Comparison of ENCODE assay signal across 1 cellular context in genomic region chr13:27396252-27396846, GRCh38.
TF ChIP-seq lines count a peak whose summit lies in the region.

No MANE protein-coding gene starts in this region.

TF ChIP-seq in GM23338, 12 proteins besides CTCF, POLR2A, EP300 and RAD21 (continued from another document):
- TF ChIP-seq ZNF462 (CRISPR knock-in tag; IDR thresholded peaks at IDR 0.05) (no peak), EZH2 (IDR thresholded peaks at IDR 0.05; ENCODE audit: low read depth, unreplicated experiment) (no peak), EZH2phosphoT487 (IDR thresholded peaks at IDR 0.05; ENCODE audit: unreplicated experiment) (no peak), ETS1 (IDR thresholded peaks at IDR 0.05) (no peak), STAT1 (IDR thresholded peaks at IDR 0.05; ENCODE audit: unreplicated experiment) (no peak), ZNF114 (CRISPR knock-in tag; IDR thresholded peaks at IDR 0.05) (no peak), CREB1 (CRISPR knock-in tag; IDR thresholded peaks at IDR 0.05; ENCODE audit: low read depth) (no peak), POLR2AphosphoS5 (IDR thresholded peaks at IDR 0.05; ENCODE audit: low read depth) (no peak)
